ENCODE assay signal across 9 cellular contexts in the genomic region with DNA sequence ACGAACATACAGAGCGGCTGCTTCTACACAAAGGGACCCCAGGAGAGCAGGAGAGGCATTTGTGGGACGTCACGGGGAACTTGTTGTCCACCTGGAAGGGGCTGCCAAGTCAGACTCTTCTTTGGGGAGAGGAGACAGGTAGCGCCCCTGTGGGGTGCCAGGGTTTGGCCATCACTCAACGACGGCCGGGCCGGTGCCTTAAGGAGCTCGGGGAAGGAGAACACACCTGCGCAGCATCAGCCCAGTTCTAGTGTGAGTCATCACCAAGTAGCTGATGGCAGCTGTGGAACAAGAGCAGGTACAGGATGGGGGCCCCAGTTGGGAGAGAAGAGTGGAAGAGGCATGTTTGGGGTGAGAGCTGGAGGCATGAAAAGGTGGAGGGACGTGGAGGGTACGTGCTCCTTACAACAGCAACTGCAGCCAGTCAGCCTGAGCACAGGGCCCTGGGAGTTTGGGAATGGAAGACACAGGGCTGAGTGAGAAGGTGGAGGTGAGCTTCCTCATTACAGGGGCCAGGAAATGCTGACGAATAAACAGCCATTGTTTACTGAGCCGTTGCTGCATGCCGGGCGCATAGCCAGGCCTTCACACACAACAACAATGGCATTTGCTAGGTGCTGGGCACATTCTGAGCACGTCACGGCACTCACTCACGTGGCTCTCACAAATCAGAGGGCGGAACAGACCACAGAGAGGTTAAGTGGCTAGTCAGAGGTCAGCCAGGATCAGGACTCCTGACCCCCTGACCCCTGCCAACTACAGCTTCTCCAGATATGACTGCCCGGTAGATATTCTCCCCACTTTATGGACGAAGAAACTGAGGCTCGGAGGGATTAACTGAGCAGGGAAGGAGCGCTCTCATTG. TPM values are rescaled to one million over a fixed set of nuclear protein-coding genes. Genes with fewer than 3 reads are reported as not detected.
A peak's percentile ranks its signal among the peaks of the same experiment; 100 is the strongest.
DNase-seq lines count a peak whose midpoint lies in the region; ATAC-seq and TF ChIP-seq lines count a peak whose summit lies in the region.
"Had no signal": no experiment of that assay in that cellular context is flagged by ENCODE, and none has a peak within 500 bp of the region (broad histone marks: within the 10 kb centered on the region; RNA-seq: fewer than 3 reads in every experiment).

No MANE protein-coding gene starts in this region.

- peak overlapping the region; percentile 42; the same call in 1 of the 2 replicates for H3K4me2 ChIP-seq in OCI-LY7 (ENCODE audit: low read length)

- H3K27ac ChIP-seq in OCI-LY7 (ENCODE audit: low read depth, low read length, poor library complexity, severe bottlenecking): no peak overlapping the region
- peak overlapping the region in 1 of 4 donors; percentile 20 for H3K27ac ChIP-seq in sigmoid colon

- 18 to 63% methylated on average over 25 of the region's 25 CpGs for whole genome bisulfite sequencing in sigmoid colon, 2 donors

- H3K27ac Mint-ChIP-seq in stimulated activated naive B cell treated with anti-CD40 and anti-IgM and Interleukin-4, amounts not matched to agents 10 μg/mL and 1 μg/mL and 100 μg/mL, for 72 hours: no peak overlapping the region

- TF ChIP-seq EP300 in Ishikawa (IDR thresholded peaks at IDR 0.05; ENCODE audit: borderline replicate concordance) (peak; percentile 81), sigmoid colon (IDR thresholded peaks at IDR 0.05) (no peak)

- H3K27me3 Mint-ChIP-seq in stimulated activated naive B cell treated with anti-CD40 and anti-IgM and Interleukin-4, amounts not matched to agents 10 μg/mL and 1 μg/mL and 100 μg/mL, for 72 hours: peaks cover 0 to 15% of the 10 kb centered on the region in 2 donors

- H2AFZ ChIP-seq in OCI-LY7 (ENCODE audit: low read length): peak overlapping the region; percentile 47

- intact Hi-C loops in OCI-LY7 (cut with micrococcal nuclease; ENCODE audit: unreplicated experiment): no loop called here
- intact Hi-C loops in left ventricle myocardium superior (cut with micrococcal nuclease): no loop called here
- intact Hi-C loops in sigmoid colon (cut with DNase I): no loop called here

- TF ChIP-seq CTCF in OCI-LY7 (conservative IDR thresholded peaks at IDR 0.05; ENCODE audit: low read length) (no peak), sigmoid colon (IDR thresholded peaks at IDR 0.05) (no peak)

- no TSS peak for BruUV-seq in OCI-LY7 (replicated peaks; lab: Mats Ljungman, UMichigan)

- DNase-seq in OCI-LY7 (ENCODE audit: low spot score) (no peak), left ventricle myocardium superior (peak; percentile 46), sigmoid colon (peak; percentile 40), retina (no peak)
- DNase-seq in activated T-cell treated with anti-CD3 and anti-CD28 coated beads, Interleukin-2, amount 50 U/mL, for 1 hour: no peak
- DNase-seq in stimulated activated naive B cell treated with anti-CD40 and anti-IgM and Interleukin-4, amounts not matched to agents 10 μg/mL and 1 μg/mL and 100 μg/mL, for 72 hours: no peak
- DNase-seq: NCI-H524 treated with DMSO at 0.1 percent for 48 hours had no signal

- no peak for TF ChIP-seq POLR2A in sigmoid colon (IDR thresholded peaks at IDR 0.05)

- H3K9me3 ChIP-seq in OCI-LY7 (ENCODE audit: low read length) (no peaks in the 10 kb centered on the region), sigmoid colon (no peaks in the 10 kb centered on the region)

- POLR2A ChIA-PET in OCI-LY7 (lab: Charles Lee): interaction anchor here (0.9 to 1.1 kb wide), 2 partner anchors 11 to 21 kb away, joined by 3 read pairs; no protein-coding TSS in a partner anchor

- no peaks in the 10 kb centered on the region for H4K20me1 ChIP-seq in OCI-LY7 (ENCODE audit: insufficient read depth, low read length)

- H3K9me2 ChIP-seq in OCI-LY7 (ENCODE audit: insufficient read depth, low read length): no peaks in the 10 kb centered on the region

- CTCF ChIA-PET in OCI-LY7 (lab: Charles Lee; ENCODE audit: unreplicated experiment): no interaction called here

- peaks cover 18% of the 10 kb centered on the region for H3K4me1 ChIP-seq in OCI-LY7 (ENCODE audit: insufficient read depth, low read length, poor library complexity, severe bottlenecking)
- H3K4me1 ChIP-seq in sigmoid colon: no peaks in the 10 kb centered on the region

- H3K4me3 Mint-ChIP-seq in stimulated activated naive B cell treated with anti-CD40 and anti-IgM and Interleukin-4, amounts not matched to agents 10 μg/mL and 1 μg/mL and 100 μg/mL, for 72 hours: no peak overlapping the region

- H3K4me3 ChIP-seq in OCI-LY7 (ENCODE audit: low read depth, low read length, poor library complexity, severe bottlenecking) (no peak overlapping the region), sigmoid colon (no peak overlapping the region)

- H3K79me2 ChIP-seq in OCI-LY7 (ENCODE audit: insufficient read depth, low read depth, low read length): no peaks in the 10 kb centered on the region

- H3K27me3 ChIP-seq in sigmoid colon: no peaks in the 10 kb centered on the region

- ATAC-seq in left ventricle myocardium superior: peak; percentile 41
- no peak for ATAC-seq in stimulated activated naive B cell treated with anti-CD40 and anti-IgM and Interleukin-4, amounts not matched to agents 10 μg/mL and 1 μg/mL and 100 μg/mL, for 72 hours (replicated peaks)
- no peak for ATAC-seq in GM21526 (IDR thresholded peaks at IDR 0.05; ENCODE audit: low FRiP score, unreplicated experiment)

- no peaks in the 10 kb centered on the region for H3K36me3 Mint-ChIP-seq in stimulated activated naive B cell treated with anti-CD40 and anti-IgM and Interleukin-4, amounts not matched to agents 10 μg/mL and 1 μg/mL and 100 μg/mL, for 72 hours

- TF ChIP-seq RAD21 in Ishikawa (IDR thresholded peaks at IDR 0.05; ENCODE audit: low read depth): no peak

- H3K4me1 Mint-ChIP-seq in stimulated activated naive B cell treated with anti-CD40 and anti-IgM and Interleukin-4, amounts not matched to agents 10 μg/mL and 1 μg/mL and 100 μg/mL, for 72 hours: peaks cover 6 to 20% of the 10 kb centered on the region in 2 donors

- no peaks in the 10 kb centered on the region for H3K9me3 Mint-ChIP-seq in stimulated activated naive B cell treated with anti-CD40 and anti-IgM and Interleukin-4, amounts not matched to agents 10 μg/mL and 1 μg/mL and 100 μg/mL, for 72 hours

- H3K36me3 ChIP-seq in OCI-LY7 (ENCODE audit: insufficient read depth, low read length) (no peaks in the 10 kb centered on the region), sigmoid colon (no peaks in the 10 kb centered on the region)

TF ChIP-seq in Ishikawa, 13 proteins besides CTCF, POLR2A, EP300 and RAD21:
- no peak for TF ChIP-seq CEBPB (IDR thresholded peaks at IDR 0.05)
- TF ChIP-seq TCF12 (IDR thresholded peaks at IDR 0.05; ENCODE audit: low read depth): peak; percentile 53
- TF ChIP-seq, protein P1, sequence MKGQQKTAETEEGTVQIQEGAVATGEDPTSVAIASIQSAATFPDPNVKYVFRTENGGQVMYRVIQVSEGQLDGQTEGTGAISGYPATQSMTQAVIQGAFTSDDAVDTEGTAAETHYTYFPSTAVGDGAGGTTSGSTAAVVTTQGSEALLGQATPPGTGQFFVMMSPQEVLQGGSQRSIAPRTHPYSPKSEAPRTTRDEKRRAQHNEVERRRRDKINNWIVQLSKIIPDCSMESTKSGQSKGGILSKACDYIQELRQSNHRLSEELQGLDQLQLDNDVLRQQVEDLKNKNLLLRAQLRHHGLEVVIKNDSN (IDR thresholded peaks at IDR 0.05): peak; percentile 84
- TF ChIP-seq ZBTB7A (IDR thresholded peaks at IDR 0.05; ENCODE audit: low read depth): no peak
- TF ChIP-seq, protein P2, sequence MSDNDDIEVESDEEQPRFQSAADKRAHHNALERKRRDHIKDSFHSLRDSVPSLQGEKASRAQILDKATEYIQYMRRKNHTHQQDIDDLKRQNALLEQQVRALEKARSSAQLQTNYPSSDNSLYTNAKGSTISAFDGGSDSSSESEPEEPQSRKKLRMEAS (IDR thresholded peaks at IDR 0.05): peak; percentile 80
- TF ChIP-seq CREB1 (IDR thresholded peaks at IDR 0.05; ENCODE audit: low read depth): no peak
- peak; percentile 87 for TF ChIP-seq TEAD4 (IDR thresholded peaks at IDR 0.05)
- TF ChIP-seq YY1 (IDR thresholded peaks at IDR 0.05; ENCODE audit: low read depth): 0 out of 2 replicates have a peak, but pooled peaks have one; percentile 28
- peak; percentile 11; the same call in 1 of the 2 replicates for TF ChIP-seq FOXM1 (IDR thresholded peaks at IDR 0.05; ENCODE audit: borderline replicate concordance, low read depth)
- TF ChIP-seq EGR1 (IDR thresholded peaks at IDR 0.05): no peak
- no peak for TF ChIP-seq TAF1 (IDR thresholded peaks at IDR 0.05; ENCODE audit: low read depth)
- TF ChIP-seq NFIC (IDR thresholded peaks at IDR 0.05): peak; percentile 90
- TF ChIP-seq, protein P3, sequence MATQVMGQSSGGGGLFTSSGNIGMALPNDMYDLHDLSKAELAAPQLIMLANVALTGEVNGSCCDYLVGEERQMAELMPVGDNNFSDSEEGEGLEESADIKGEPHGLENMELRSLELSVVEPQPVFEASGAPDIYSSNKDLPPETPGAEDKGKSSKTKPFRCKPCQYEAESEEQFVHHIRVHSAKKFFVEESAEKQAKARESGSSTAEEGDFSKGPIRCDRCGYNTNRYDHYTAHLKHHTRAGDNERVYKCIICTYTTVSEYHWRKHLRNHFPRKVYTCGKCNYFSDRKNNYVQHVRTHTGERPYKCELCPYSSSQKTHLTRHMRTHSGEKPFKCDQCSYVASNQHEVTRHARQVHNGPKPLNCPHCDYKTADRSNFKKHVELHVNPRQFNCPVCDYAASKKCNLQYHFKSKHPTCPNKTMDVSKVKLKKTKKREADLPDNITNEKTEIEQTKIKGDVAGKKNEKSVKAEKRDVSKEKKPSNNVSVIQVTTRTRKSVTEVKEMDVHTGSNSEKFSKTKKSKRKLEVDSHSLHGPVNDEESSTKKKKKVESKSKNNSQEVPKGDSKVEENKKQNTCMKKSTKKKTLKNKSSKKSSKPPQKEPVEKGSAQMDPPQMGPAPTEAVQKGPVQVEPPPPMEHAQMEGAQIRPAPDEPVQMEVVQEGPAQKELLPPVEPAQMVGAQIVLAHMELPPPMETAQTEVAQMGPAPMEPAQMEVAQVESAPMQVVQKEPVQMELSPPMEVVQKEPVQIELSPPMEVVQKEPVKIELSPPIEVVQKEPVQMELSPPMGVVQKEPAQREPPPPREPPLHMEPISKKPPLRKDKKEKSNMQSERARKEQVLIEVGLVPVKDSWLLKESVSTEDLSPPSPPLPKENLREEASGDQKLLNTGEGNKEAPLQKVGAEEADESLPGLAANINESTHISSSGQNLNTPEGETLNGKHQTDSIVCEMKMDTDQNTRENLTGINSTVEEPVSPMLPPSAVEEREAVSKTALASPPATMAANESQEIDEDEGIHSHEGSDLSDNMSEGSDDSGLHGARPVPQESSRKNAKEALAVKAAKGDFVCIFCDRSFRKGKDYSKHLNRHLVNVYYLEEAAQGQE (IDR thresholded peaks at IDR 0.05; ENCODE audit: low read depth): no peak

RNA-seq across cellular contexts. Expression of a gene that starts 29.1 kb away (rescaled TPM):
- total RNA-seq in OCI-LY7 (2014; rRNA removed; shearing (Covaris generic)): 0.05 and 0.25 TPM in 2 replicates
- total RNA-seq in OCI-LY7 (2022) (0.51 TPM in 1 of 2 replicates, not detected in the other), left ventricle myocardium superior (45.5 TPM), sigmoid colon (10 to 100 TPM; 12.4 to 31.0 (median 24.3) TPM)
- polyA plus RNA-seq in sigmoid colon: 10 to 100 TPM; 12.0 to 67.0 (median 14.4) TPM

Comparison
In these comparisons a context has a peak if more than half of its experiments do, and no peak if none do; other contexts are left out.
1. DNase-seq: peak in left ventricle myocardium superior (single experiment) and sigmoid colon (single experiment); none in OCI-LY7 (single experiment), activated T-cell treated with anti-CD3 and anti-CD28 coated beads, Interleukin-2, amount 50 U/mL, for 1 hour (single experiment), retina (single experiment) and stimulated activated naive B cell treated with anti-CD40 and anti-IgM and Interleukin-4, amounts not matched to agents 10 μg/mL and 1 μg/mL and 100 μg/mL, for 72 hours (single experiment).
2. RNA of a gene that starts 29.1 kb away (total RNA-seq): 45.5 TPM in left ventricle myocardium superior (single experiment) and 12.4 to 31.0 TPM in sigmoid colon; 0.05 to 0.51 TPM in OCI-LY7; every median in the first group is over 4 times any median in the second.